ENCODE assay signal across 17 cellular contexts in the genomic region with DNA sequence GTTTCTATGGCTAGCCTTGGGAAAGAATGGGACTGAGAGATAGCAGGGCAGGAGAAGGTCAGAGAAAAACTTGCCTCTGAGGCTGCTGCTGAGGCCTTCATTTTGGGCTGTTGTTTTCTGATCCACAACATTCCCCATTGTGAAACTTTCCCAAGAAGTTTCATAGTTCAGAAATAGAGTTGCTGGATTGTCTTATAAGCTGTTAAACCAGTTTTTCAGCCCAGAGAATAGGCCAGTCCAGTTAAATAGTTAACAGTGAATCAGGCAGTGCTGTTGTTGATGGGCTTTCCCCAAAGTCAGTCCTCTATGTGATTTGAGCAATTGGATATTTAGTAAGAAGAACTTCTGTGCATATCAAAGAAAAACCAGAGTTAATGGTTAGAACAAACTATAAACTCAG.
"Had no signal": no experiment of that assay in that cellular context is flagged by ENCODE, and none has a peak within 500 bp of the region (broad histone marks: within the 10 kb centered on the region; RNA-seq: fewer than 3 reads in every experiment).

No MANE protein-coding gene starts in this region.

- DNase-seq: activated CD4-positive, alpha-beta T cell treated with anti-CD3 and anti-CD28 coated beads, Interleukin-2, amount 10 ng/mL, durations not matched to agents 7 days and 5 days; activated naive CD4-positive, alpha-beta T cell treated with Interleukin-2 at 50 U/mL for 16 hours; aorta; dermis blood vessel endothelial cell; effector memory CD8-positive, alpha-beta T cell; left cardiac atrium; lower lobe of right lung; midbrain; retina; stimulated activated CD4-positive, alpha-beta T cell treated with anti-CD3 and anti-CD28 coated beads, Interleukin-15, amount 100 ng/mL, for 24 hours; stimulated activated CD4-positive, alpha-beta T cell treated with anti-CD3 and anti-CD28 coated beads, Interleukin-4, amount 100 ng/mL, for 1 hour; stimulated activated naive CD4-positive, alpha-beta T cell treated with Interleukin-2 at 50 U/mL for 16 hours; substantia nigra; T-cell; T-helper 9 cell had no signal

- H3K36me3 ChIP-seq: lower lobe of right lung, tibial nerve had no signal

- H3K79me2 ChIP-seq: parathyroid adenoma had no signal

- H3K4me3 ChIP-seq: lower lobe of right lung, tibial nerve had no signal

- H2AFZ ChIP-seq: parathyroid adenoma had no signal

- H3K27me3 ChIP-seq: tibial nerve had no signal

- H3K27ac ChIP-seq: lower lobe of right lung, parathyroid adenoma, tibial nerve had no signal

- H3K9ac ChIP-seq: parathyroid adenoma had no signal

- ATAC-seq: effector memory CD8-positive, alpha-beta T cell; left cardiac atrium; lower lobe of right lung; T-cell had no signal

- H3K4me1 ChIP-seq: lower lobe of right lung, parathyroid adenoma had no signal
